In the genomic region with DNA sequence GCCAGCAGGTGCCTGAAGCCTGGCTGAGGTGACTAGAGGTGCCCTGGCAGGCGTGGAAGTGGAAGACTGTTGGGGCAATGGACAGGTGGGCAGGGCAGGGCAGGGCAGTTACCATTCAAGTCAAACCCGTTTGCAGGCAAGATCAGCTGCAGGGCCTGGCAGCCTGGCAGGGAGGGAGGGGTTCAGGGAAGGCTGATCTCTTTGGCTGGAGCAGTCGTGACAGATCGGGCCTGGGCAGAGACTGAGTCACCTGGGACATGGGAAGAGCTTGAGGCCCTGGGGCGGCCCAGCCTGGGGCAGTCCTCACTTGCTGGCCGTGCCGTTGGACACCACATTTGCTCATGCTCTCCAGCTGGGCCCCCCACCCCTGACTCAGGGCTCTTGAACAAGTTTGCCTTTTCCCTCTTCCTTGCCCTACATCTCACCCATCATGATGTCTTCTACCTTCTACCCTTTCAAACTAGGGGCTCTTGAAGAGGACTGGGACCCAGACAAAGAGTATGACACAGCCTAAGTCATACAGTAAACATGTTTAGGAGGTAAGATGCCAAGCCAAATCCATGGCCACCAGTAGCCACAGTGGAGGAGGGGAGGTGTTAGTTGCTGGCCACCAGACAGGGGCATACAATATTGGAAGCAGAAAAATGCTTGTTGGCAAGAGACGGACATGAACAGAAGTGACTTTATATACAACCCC, we compare ENCODE assay signal across 12 cellular contexts. TPM values are rescaled to one million over a fixed set of nuclear protein-coding genes. Genes with fewer than 3 reads are reported as not detected.
A peak's percentile ranks its signal among the peaks of the same experiment; 100 is the strongest.
DNase-seq lines count a peak whose midpoint lies in the region; ATAC-seq and TF ChIP-seq lines count a peak whose summit lies in the region.
"Had no signal": no experiment of that assay in that cellular context is flagged by ENCODE, and none has a peak within 500 bp of the region (broad histone marks: within the 10 kb centered on the region; RNA-seq: fewer than 3 reads in every experiment).

No MANE protein-coding gene starts in this region.

- no peak overlapping the region for H3K4me2 ChIP-seq in trophoblast cell (ENCODE audit: low read length)
- no peak overlapping the region for H3K4me2 ChIP-seq in hepatocyte

- no peak overlapping the region for H3K9ac ChIP-seq in trophoblast cell (ENCODE audit: low read length)

- H3K27ac ChIP-seq in Panc1 (ENCODE audit: low read length) (no peak overlapping the region), epithelial cell of prostate (peak overlapping the region; percentile 95), trophoblast cell (ENCODE audit: low read depth, low read length) (no peak overlapping the region), hepatocyte (no peak overlapping the region)
- H3K27ac ChIP-seq: dorsolateral prefrontal cortex, SK-N-MC had no signal

- in situ Hi-C loops in Panc1 (cut with HindIII; ENCODE audit: low pct_unique_long_range_greater_than_20kb, low sequenced_read_pairs) = no loop called here

- H3K79me1 ChIP-seq in trophoblast cell (ENCODE audit: low read length) = peaks cover 13% of the 10 kb centered on the region

- H3K36me3 ChIP-seq in Panc1 (ENCODE audit: control insufficient read depth, insufficient read depth, low read length) (no peaks in the 10 kb centered on the region), trophoblast cell (ENCODE audit: control insufficient read depth in 1 of 2, insufficient read depth in 2 of 2, low read length in 2 of 2) (no peaks in the 10 kb centered on the region), hepatocyte (replicated peaks; ENCODE audit: insufficient read depth, low read depth) (no peaks in the 10 kb centered on the region)

- H3K14ac ChIP-seq in trophoblast cell (ENCODE audit: low read length) = no peak overlapping the region

- peak overlapping the region; percentile 96 for H4K91ac ChIP-seq in trophoblast cell (ENCODE audit: low read depth, low read length)

- no peak overlapping the region for H4K12ac ChIP-seq in trophoblast cell (ENCODE audit: low read depth, low read length)

- H3K9me3 ChIP-seq in Panc1 (ENCODE audit: control insufficient read depth, insufficient read depth, low read depth, low read length) (no peaks in the 10 kb centered on the region), trophoblast cell (ENCODE audit: insufficient read depth, low read depth, low read length) (no peaks in the 10 kb centered on the region), hepatocyte (ENCODE audit: low read depth) (no peaks in the 10 kb centered on the region)

- H2BK5ac ChIP-seq in trophoblast cell (ENCODE audit: low read depth, low read length, poor library complexity) = no peak overlapping the region

- POLR2A ChIA-PET in Panc1 (lab: Charles Lee) = no interaction called here

- no peak overlapping the region for H2AFZ ChIP-seq in trophoblast cell (ENCODE audit: insufficient read depth, low read length, poor library complexity)
- no peak overlapping the region for H2AFZ ChIP-seq in hepatocyte

- H4K8ac ChIP-seq in trophoblast cell (ENCODE audit: low read depth, low read length) = no peak overlapping the region

- TF ChIP-seq CTCF in Panc1 (IDR thresholded peaks at IDR 0.05) (no peak), hepatocyte (IDR thresholded peaks at IDR 0.05; ENCODE audit: poor library complexity) (no peak)

- H3K9me2 ChIP-seq in hepatocyte (replicated peaks; ENCODE audit: insufficient read depth) = no peaks in the 10 kb centered on the region

- ATAC-seq in Panc1 (no peak; the same call in 1 of the 2 replicates), GM18517 (IDR thresholded peaks at IDR 0.05; ENCODE audit: unreplicated experiment) (no peak), GM21619 (IDR thresholded peaks at IDR 0.05; ENCODE audit: unreplicated experiment) (no peak)

- no peak overlapping the region for H3K4me3 ChIP-seq in Panc1 (ENCODE audit: low read depth in 2 of 2, low read length in 2 of 2)
- no peak overlapping the region for H3K4me3 ChIP-seq in trophoblast cell (ENCODE audit: low read depth, low read length)
- no peak overlapping the region for H3K4me3 ChIP-seq in hepatocyte
- H3K4me3 ChIP-seq: dorsolateral prefrontal cortex, SK-N-MC had no signal

- H3K4me1 ChIP-seq in Panc1 (ENCODE audit: control insufficient read depth, insufficient read depth, low read length) (no peaks in the 10 kb centered on the region), trophoblast cell (ENCODE audit: control insufficient read depth in 1 of 2, insufficient read depth in 2 of 2, low read length in 2 of 2) (peaks cover 9 to 13% of the 10 kb centered on the region in 2 experiments), hepatocyte (ENCODE audit: insufficient read depth) (no peaks in the 10 kb centered on the region)

- H3K18ac ChIP-seq in trophoblast cell (ENCODE audit: low read length) = no peak overlapping the region

- WGBS in trophoblast cell (ENCODE audit: extremely low coverage, insufficient coverage, insufficient read length) = no CpG with 5 or more reads among the region's 8 CpGs
- 78% methylated on average over 6 of the region's 8 CpGs for WGBS in hepatocyte (ENCODE audit: low lambda C conversion rate, missing lambda C conversion rate)

- no peaks in the 10 kb centered on the region for H4K20me1 ChIP-seq in hepatocyte (ENCODE audit: insufficient read depth, poor library complexity, severe bottlenecking)

- intact Hi-C loops in Panc1 (cut with micrococcal nuclease; ENCODE audit: unreplicated experiment) = no loop called here

- H2BK12ac ChIP-seq in trophoblast cell (ENCODE audit: low read length) = no peak overlapping the region

- no peak overlapping the region for H2BK120ac ChIP-seq in trophoblast cell (ENCODE audit: insufficient read depth, low read length, poor library complexity)

- no TSS peak for BruUV-seq in Panc1 (replicated peaks; lab: Mats Ljungman, UMichigan)

- DNase-seq in Daoy (ENCODE audit: low read depth) (peak; percentile 38), Panc1 (ENCODE audit: low read depth, low spot score) (peak; percentile 33), epithelial cell of prostate (ENCODE audit: low read depth, low spot score) (peak; percentile 73), trophoblast cell (peak in 1 of 2 donors; percentile 12), NCI-H1694 treated with DMSO at 0.1 percent for 48 hours (lab: John Stamatoyannopoulos, UW) (no peak), hepatocyte (ENCODE audit: low spot score) (no peak)
- DNase-seq: activated naive CD4-positive, alpha-beta T cell treated with Interleukin-2 at 50 U/mL for 16 hours; NK-92 treated with Interleukin-12 subunit alpha and Interleukin-12 subunit beta, amount 100 ng/mL, for 24 hours had no signal

- no peaks in the 10 kb centered on the region for H3K27me3 ChIP-seq in Panc1 (ENCODE audit: control insufficient read depth, insufficient read depth, low read length)
- no peaks in the 10 kb centered on the region for H3K27me3 ChIP-seq in trophoblast cell (ENCODE audit: insufficient read depth, low read length)
- H3K27me3 ChIP-seq in hepatocyte = no peaks in the 10 kb centered on the region

- H3K4ac ChIP-seq in trophoblast cell (ENCODE audit: low read depth, low read length) = no peak overlapping the region

- no peak overlapping the region for H2AK5ac ChIP-seq in trophoblast cell (ENCODE audit: low read length)

- H3K79me2 ChIP-seq in trophoblast cell (ENCODE audit: control insufficient read depth, insufficient read depth, low read length, poor library complexity) = peaks cover 1% of the 10 kb centered on the region
- H3K79me2 ChIP-seq in hepatocyte = no peaks in the 10 kb centered on the region

- CTCF ChIA-PET in Panc1 (lab: Charles Lee) = no interaction called here

- H3K23ac ChIP-seq in trophoblast cell (ENCODE audit: low read length) = no peak overlapping the region

RNA-seq across cellular contexts. Expression of a gene that starts 2.0 kb away (rescaled TPM):
- total RNA-seq in Daoy (2014; rRNA removed; shearing (Covaris generic)) = 3.6 and 4.0 TPM in 2 replicates
- total RNA-seq in Panc1 (2021; ENCODE audit: unreplicated experiment) (5.4 TPM), hepatocyte (10.6 and 10.8 TPM in 2 replicates)
- polyA plus RNA-seq in Panc1 (2012; ENCODE audit: insufficient read length) = 5.4 TPM
- polyA plus RNA-seq in trophoblast cell (2013) = 15.6 and 16.4 TPM in 2 replicates
- 18.1 and 18.3 TPM in 2 replicates for polyA plus RNA-seq in hepatocyte

Comparison
In these comparisons a context has a peak if more than half of its experiments do, and no peak if none do; other contexts are left out.
1. DNase-seq: peak in Daoy (single experiment), Panc1 (single experiment) and epithelial cell of prostate (single experiment); none in NCI-H1694 treated with DMSO at 0.1 percent for 48 hours (single experiment) and hepatocyte (single experiment).